19 cellular contexts compared by ENCODE assay signal in the genomic region with DNA sequence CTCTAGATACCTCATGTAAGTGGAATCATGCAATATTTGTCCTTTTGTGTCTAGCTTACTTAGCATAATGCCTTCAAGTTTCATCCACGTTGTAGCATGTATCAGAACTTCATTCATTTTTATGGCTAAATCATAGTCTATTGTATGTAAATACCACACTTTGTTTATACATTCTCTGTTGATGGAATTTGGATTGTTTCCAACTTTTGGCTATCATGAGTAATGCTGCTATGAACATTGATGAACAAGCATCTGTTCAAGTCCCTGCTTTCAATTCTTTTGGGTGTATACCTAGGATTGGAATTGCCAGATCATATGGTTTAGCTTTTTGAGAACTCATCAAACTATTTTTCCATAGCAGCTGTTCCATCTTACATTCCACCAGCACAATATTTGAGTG. TPM values are rescaled to one million over a fixed set of nuclear protein-coding genes. Genes with fewer than 3 reads are reported as not detected.
DNase-seq lines count a peak whose midpoint lies in the region; ATAC-seq, FAIRE-seq and TF ChIP-seq lines count a peak whose summit lies in the region.
"Had no signal": no experiment of that assay in that cellular context is flagged by ENCODE, and none has a peak within 500 bp of the region (broad histone marks: within the 10 kb centered on the region; RNA-seq: fewer than 3 reads in every experiment).

No MANE protein-coding gene starts in this region.

- FAIRE-seq in GM12891 (lab: Jason Lieb, UNC) (peak; percentile 9), bronchial epithelial cell (lab: Jason Lieb, UNC) (no peak)
- FAIRE-seq: H1 had no signal

- H3K36me3 ChIP-seq in bronchial epithelial cell (ENCODE audit: control insufficient read depth, insufficient read depth, low read length) (no peaks in the 10 kb centered on the region), heart right ventricle (no peaks in the 10 kb centered on the region)
- H3K36me3 ChIP-seq: BE2C, MG63 had no signal

- H3K27me3 ChIP-seq in bronchial epithelial cell (ENCODE audit: control insufficient read depth, insufficient read depth, low read length) (no peaks in the 10 kb centered on the region), heart right ventricle (peaks cover 0 to 21% (median 9%) of the 10 kb centered on the region in 7 donors)
- H3K27me3 ChIP-seq: BE2C had no signal

- no peak for DNase-seq in GM12891 (ENCODE audit: insufficient read length, low spot score)
- DNase-seq in bronchial epithelial cell (ENCODE audit: low read depth) = peak; percentile 80
- peak; percentile 4 for DNase-seq in fibroblast of peridontal ligament (ENCODE audit: extremely low read depth)
- DNase-seq in renal cortical epithelial cell (ENCODE audit: low read depth) = peak; percentile 0
- DNase-seq in heart right ventricle = no peak
- DNase-seq in mesenteric fat pad (ENCODE audit: low spot score) = no peak
- DNase-seq in NCI-H1092 treated with DMSO at 0.1 percent for 48 hours (lab: John Stamatoyannopoulos, UW) = no peak
- DNase-seq in activated CD4-positive, alpha-beta T cell treated with anti-CD3 and anti-CD28 coated beads, Interleukin-2, amount 10 ng/mL, durations not matched to agents 24 days and 14 days = no peak
- DNase-seq: BE2C; CD8-positive, alpha-beta T cell; DND-41; KG1; MG63; NCI-H1105 treated with DMSO at 0.1 percent for 48 hours; NCI-H187; NCI-H446; NCI-H748 treated with DMSO at 0.1 percent for 48 hours; PC-9 had no signal

- H3K4me3 ChIP-seq in bronchial epithelial cell (ENCODE audit: low read depth, low read length) = no peak overlapping the region
- H3K4me3 ChIP-seq in heart right ventricle = no peak overlapping the region
- H3K4me3 ChIP-seq: MG63, PC-9 had no signal

- H3K4me1 ChIP-seq in heart right ventricle = peaks cover 0 to 30% (median 0%) of the 10 kb centered on the region in 9 donors
- H3K4me1 ChIP-seq: BE2C had no signal

- no peaks in the 10 kb centered on the region for H3K27me3 Mint-ChIP-seq in activated CD4-positive, alpha-beta T cell treated with anti-CD3 and anti-CD28 coated beads, Interleukin-2, amount 10 ng/mL, durations not matched to agents 24 days and 14 days

- no peak overlapping the region for H3K27ac Mint-ChIP-seq in activated CD4-positive, alpha-beta T cell treated with anti-CD3 and anti-CD28 coated beads, Interleukin-2, amount 10 ng/mL, durations not matched to agents 24 days and 14 days
- H3K27ac Mint-ChIP-seq: CD8-positive, alpha-beta T cell had no signal

- H3K9me3 ChIP-seq in heart right ventricle = peaks cover 0 to 12% (median 2%) of the 10 kb centered on the region in 11 donors
- H3K9me3 ChIP-seq: BE2C, MG63 had no signal

- H3K4me3 Mint-ChIP-seq in activated CD4-positive, alpha-beta T cell treated with anti-CD3 and anti-CD28 coated beads, Interleukin-2, amount 10 ng/mL, durations not matched to agents 24 days and 14 days = no peak overlapping the region
- H3K4me3 Mint-ChIP-seq: CD8-positive, alpha-beta T cell had no signal

- H3K27ac ChIP-seq in heart right ventricle = no peak overlapping the region
- H3K27ac ChIP-seq: PC-9 had no signal

- H3K36me3 Mint-ChIP-seq in activated CD4-positive, alpha-beta T cell treated with anti-CD3 and anti-CD28 coated beads, Interleukin-2, amount 10 ng/mL, durations not matched to agents 24 days and 14 days (ENCODE audit: low read depth) = peaks cover 1% of the 10 kb centered on the region
- H3K36me3 Mint-ChIP-seq: CD8-positive, alpha-beta T cell had no signal

- intact Hi-C loops in heart right ventricle (cut with DNase I) = no loop called here
- intact Hi-C loops in activated CD4-positive, alpha-beta T cell treated with anti-CD3 and anti-CD28 coated beads, Interleukin-2, amount 10 ng/mL, durations not matched to agents 24 days and 14 days (cut with micrococcal nuclease) = no loop called here

- TF ChIP-seq CTCF in bronchial epithelial cell (IDR thresholded peaks at IDR 0.05; ENCODE audit: insufficient read depth, low read length, severe bottlenecking) (no peak), heart right ventricle (IDR thresholded peaks at IDR 0.05) (no peak)

- H3K9me3 Mint-ChIP-seq in activated CD4-positive, alpha-beta T cell treated with anti-CD3 and anti-CD28 coated beads, Interleukin-2, amount 10 ng/mL, durations not matched to agents 24 days and 14 days = peaks cover 3% of the 10 kb centered on the region
- H3K9me3 Mint-ChIP-seq: CD8-positive, alpha-beta T cell had no signal

- peaks cover 31% of the 10 kb centered on the region for H3K4me1 Mint-ChIP-seq in activated CD4-positive, alpha-beta T cell treated with anti-CD3 and anti-CD28 coated beads, Interleukin-2, amount 10 ng/mL, durations not matched to agents 24 days and 14 days

- 54 to 61% methylated on average over 1 of the region's 1 CpG for WGBS in heart right ventricle, 2 donors

- ATAC-seq in heart right ventricle = no peak
- ATAC-seq: CD8-positive, alpha-beta T cell had no signal

- no peak for TF ChIP-seq POLR2A in GM12891 (IDR thresholded peaks at IDR 0.05; ENCODE audit: low read depth, low read length)

TF ChIP-seq in GM12891, 5 proteins besides CTCF, POLR2A, EP300 and RAD21:
- TF ChIP-seq POU2F2 (IDR thresholded peaks at IDR 0.05; ENCODE audit: low read depth, low read length) (no peak), TAF1 (IDR thresholded peaks at IDR 0.05; ENCODE audit: low read depth, low read length) (no peak), SPI1 (IDR thresholded peaks at IDR 0.05; ENCODE audit: low read depth, low read length) (no peak), POLR2AphosphoS5 (IDR thresholded peaks at IDR 0.05; ENCODE audit: low read depth, low read length) (no peak), PAX5 (IDR thresholded peaks at IDR 0.05; ENCODE audit: insufficient read depth, low read length, severe bottlenecking) (no peak)

RNA-seq across cellular contexts. Expression of gene CCND2, which starts 52.4 kb away (rescaled TPM):
- polyA plus RNA-seq in GM12891 (2012; ENCODE audit: low read depth, missing spikeins) = 64.3 TPM
- total RNA-seq in bronchial epithelial cell (115 and 123 TPM in 2 replicates), renal cortical epithelial cell (45.7 and 91.3 TPM in 2 replicates), heart right ventricle (100 to 1,000 TPM; 176 to 515 (median 381) TPM), mesenteric fat pad (93.0 TPM)
- polyA plus RNA-seq in heart right ventricle = 10 to 100 TPM; 27.5 to 28.4 TPM
- total RNA-seq in activated CD4-positive, alpha-beta T cell treated with anti-CD3 and anti-CD28 coated beads, Interleukin-2, amount 10 ng/mL, durations not matched to agents 24 days and 14 days = 607 and 615 TPM in 2 replicates

Comparison
In these comparisons a context has a peak if more than half of its experiments do, and no peak if none do; other contexts are left out.
1. DNase-seq: peak in bronchial epithelial cell (single experiment), fibroblast of peridontal ligament (single experiment) and renal cortical epithelial cell (single experiment); none in GM12891 (single experiment), heart right ventricle (0 of 2), mesenteric fat pad (single experiment), NCI-H1092 treated with DMSO at 0.1 percent for 48 hours (single experiment) and activated CD4-positive, alpha-beta T cell treated with anti-CD3 and anti-CD28 coated beads, Interleukin-2, amount 10 ng/mL, durations not matched to agents 24 days and 14 days (single experiment).